27 cellular contexts compared by ENCODE assay signal in the genomic region with DNA sequence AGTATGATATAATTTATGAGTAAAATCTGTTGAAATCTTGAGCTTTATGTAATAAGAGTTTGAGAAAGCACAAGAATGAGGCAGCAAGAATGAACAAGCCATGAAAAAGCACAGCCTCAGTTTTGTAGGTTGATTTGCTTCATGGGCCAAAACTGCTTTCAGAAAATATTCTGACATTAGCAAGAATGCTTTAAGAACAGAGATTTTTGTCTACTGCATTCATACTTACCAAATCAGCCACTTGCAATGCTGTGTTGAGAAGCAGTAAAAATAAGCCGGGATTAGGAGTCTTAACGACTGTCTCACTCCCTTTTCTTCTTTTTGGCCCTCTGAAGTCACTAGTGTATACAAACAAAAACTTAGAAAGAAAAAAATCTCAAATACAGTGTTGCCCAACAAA.
DNase-seq lines count a peak whose midpoint lies in the region; FAIRE-seq and TF ChIP-seq lines count a peak whose summit lies in the region.
"Had no signal": no experiment of that assay in that cellular context is flagged by ENCODE, and none has a peak within 500 bp of the region (broad histone marks: within the 10 kb centered on the region; RNA-seq: fewer than 3 reads in every experiment).

No MANE protein-coding gene starts in this region.

- TF ChIP-seq CTCF in mesothelial cell of epicardium (IDR thresholded peaks at IDR 0.05; ENCODE audit: unreplicated experiment) (no peak), uterus (IDR thresholded peaks at IDR 0.05) (no peak), GM13977 (IDR thresholded peaks at IDR 0.05; ENCODE audit: extremely low read depth, insufficient read depth, missing control alignments) (no peak)

- FAIRE-seq in endometrium (lab: Jason Lieb, UNC) = peak; percentile 76
- FAIRE-seq: GM12891, HTR-8/SVneo, RCC 7860 had no signal

- intact Hi-C loops in uterus (cut with DNase I; ENCODE audit: low total_unique reads) (no loop called here), posterior cingulate gyrus (cut with DNase I) (no loop called here)

- H3K4me1 ChIP-seq in adipocyte (ENCODE audit: control insufficient read depth, insufficient read depth, low read length) = peaks cover 38% of the 10 kb centered on the region
- no peaks in the 10 kb centered on the region for H3K4me1 ChIP-seq in uterus
- H3K4me1 ChIP-seq: Caco-2 had no signal

- peak overlapping the region; percentile 26 for H3K27ac Mint-ChIP-seq in mesothelial cell of epicardium
- H3K27ac Mint-ChIP-seq: CD4-positive, alpha-beta memory T cell; GM23338 had no signal

- H3K36me3 ChIP-seq in adipocyte (ENCODE audit: control insufficient read depth, insufficient read depth, low read length, severe bottlenecking) (no peaks in the 10 kb centered on the region), uterus (no peaks in the 10 kb centered on the region)
- H3K36me3 ChIP-seq: BLaER1 treated with 17β-estradiol and CSF1 and Interleukin-3, amounts not matched to agents 10 nM and 100 nM had no signal

- H3K27me3 Mint-ChIP-seq in mesothelial cell of epicardium (ENCODE audit: low read depth) = no peaks in the 10 kb centered on the region
- H3K27me3 Mint-ChIP-seq: CD4-positive, alpha-beta memory T cell had no signal

- H3K27me3 ChIP-seq in adipocyte (replicated peaks; ENCODE audit: control insufficient read depth, insufficient read depth, low read length) (no peaks in the 10 kb centered on the region), uterus (no peaks in the 10 kb centered on the region)
- H3K27me3 ChIP-seq: BLaER1 treated with 17β-estradiol and CSF1 and Interleukin-3, amounts not matched to agents 10 nM and 100 nM had no signal

- peak overlapping the region; percentile 14 for H3K9ac ChIP-seq in adipocyte (ENCODE audit: low read length)
- H3K9ac ChIP-seq: BLaER1 treated with 17β-estradiol and CSF1 and Interleukin-3, amounts not matched to agents 10 nM and 100 nM had no signal

- H3K9me3 Mint-ChIP-seq in mesothelial cell of epicardium = no peaks in the 10 kb centered on the region
- H3K9me3 Mint-ChIP-seq: GM23338 had no signal

- H3K4me3 Mint-ChIP-seq in mesothelial cell of epicardium = no peak overlapping the region
- H3K4me3 Mint-ChIP-seq: CD4-positive, alpha-beta memory T cell; GM23338 had no signal

- no peak for TF ChIP-seq POLR2A in uterus (IDR thresholded peaks at IDR 0.05)

- H3K9me3 ChIP-seq in adipocyte (ENCODE audit: control insufficient read depth, low read length) (no peaks in the 10 kb centered on the region), uterus (no peaks in the 10 kb centered on the region)
- H3K9me3 ChIP-seq: BLaER1 treated with 17β-estradiol and CSF1 and Interleukin-3, amounts not matched to agents 10 nM and 100 nM; Caco-2 had no signal

- peaks cover 45% of the 10 kb centered on the region for H3K4me1 Mint-ChIP-seq in mesothelial cell of epicardium

- H3K27ac ChIP-seq in uterus = peak overlapping the region; percentile 66 to 67
- H3K27ac ChIP-seq: BLaER1 treated with 17β-estradiol and CSF1 and Interleukin-3, amounts not matched to agents 10 nM and 100 nM; SK-N-MC had no signal

- no peaks in the 10 kb centered on the region for H3K36me3 Mint-ChIP-seq in mesothelial cell of epicardium
- H3K36me3 Mint-ChIP-seq: CD4-positive, alpha-beta memory T cell had no signal

- DNase-seq in adipocyte (ENCODE audit: low read depth) (peak; percentile 58), mesothelial cell of epicardium (ENCODE audit: low spot score in 2 of 2, unreplicated experiment in 2 of 2) (no peak), uterus (no peak), posterior cingulate gyrus (no peak), GM13977 (ENCODE audit: low spot score) (no peak), Kasumi-1 (lab: John Stamatoyannopoulos, UW) (no peak)
- DNase-seq: ACHN; Caco-2; CD4-positive, alpha-beta memory T cell; DMS 273 treated with DMSO at 0.1 percent for 48 hours; DMS79 treated with DMSO at 0.1 percent for 48 hours; HCEC 1CT; KG1; NCI-H1105 treated with DMSO at 0.1 percent for 48 hours; NCI-H2029 treated with DMSO at 0.1 percent for 48 hours; NCI-H226; NCI-H510A treated with DMSO at 0.1 percent for 48 hours; NCI-H748 treated with DMSO at 0.1 percent for 48 hours; OCI-M1; Right ventricle myocardium superior had no signal

- H3K4me3 ChIP-seq in adipocyte (ENCODE audit: low read length) = no peak overlapping the region
- no peak overlapping the region for H3K4me3 ChIP-seq in uterus
- H3K4me3 ChIP-seq: BLaER1 treated with 17β-estradiol and CSF1 and Interleukin-3, amounts not matched to agents 10 nM and 100 nM; GM23338; SK-N-MC had no signal

- in situ Hi-C loops in GM13977 (cut with MboI; ENCODE audit: low pct_unique_long_range_greater_than_20kb, low sequenced_read_pairs, unreplicated experiment) = no loop called here
